ENCODE assay signal across 8 cellular contexts in genomic region chr10:74585231-74586087, GRCh38.
DNase-seq lines count a peak whose midpoint lies in the region; ATAC-seq and TF ChIP-seq lines count a peak whose summit lies in the region.

No MANE protein-coding gene starts in this region.

- no CpG with 5 or more reads among the region's 8 CpGs for WGBS in neuronal stem cell (ENCODE audit: extremely low coverage in 2 of 2, insufficient read length in 2 of 2, insufficient replicate concordance in 1 of 2), 2 donors
- 22% methylated on average over 8 of the region's 8 CpGs for WGBS in urinary bladder

- no peaks in the 10 kb centered on the region for H3K79me1 ChIP-seq in neuronal stem cell (ENCODE audit: low read depth, low read length)

- no peak overlapping the region for H3K23ac ChIP-seq in neuronal stem cell (ENCODE audit: low read depth, low read length, poor library complexity)

- H2BK5ac ChIP-seq in neuronal stem cell (ENCODE audit: low read length) = no peak overlapping the region

- H3K4me1 ChIP-seq in neuronal stem cell (ENCODE audit: control insufficient read depth in 2 of 2, insufficient read depth in 1 of 2, low read depth in 1 of 2, low read length in 2 of 2) (peaks cover 3 to 33% of the 10 kb centered on the region in 2 donors), urinary bladder (ENCODE audit: insufficient read depth) (no peaks in the 10 kb centered on the region)

- peaks cover 28 to 39% (median 31%) of the 10 kb centered on the region in 3 donors for H3K4me1 Mint-ChIP-seq in IgD-negative memory B cell

- peaks cover 1% of the 10 kb centered on the region for H3K36me3 Mint-ChIP-seq in IgD-negative memory B cell

- no peak overlapping the region for H3K18ac ChIP-seq in neuronal stem cell (ENCODE audit: low read length)

- peak overlapping the region in 1 of 2 donors; percentile 6 for H3K4me3 ChIP-seq in neuronal stem cell (ENCODE audit: low read length in 2 of 2)
- H3K4me3 ChIP-seq in urinary bladder (ENCODE audit: low read depth, low read length) = no peak overlapping the region

- no peaks in the 10 kb centered on the region for H3K27me3 ChIP-seq in neuronal stem cell (ENCODE audit: control insufficient read depth in 3 of 3, insufficient read depth in 3 of 3, low read depth in 1 of 3, low read length in 3 of 3)

- peak; percentile 61 for ATAC-seq in GM21423 (IDR thresholded peaks at IDR 0.05; ENCODE audit: unreplicated experiment)

- H3K27ac Mint-ChIP-seq in IgD-negative memory B cell = peak overlapping the region; percentile 55 to 91 (median 67)

- H3K4ac ChIP-seq in neuronal stem cell (ENCODE audit: low read length) = no peak overlapping the region

- H4K8ac ChIP-seq in neuronal stem cell (ENCODE audit: low read depth, low read length) = no peak overlapping the region

- H3K27ac ChIP-seq in VCaP = peak overlapping the region; percentile 93
- H3K27ac ChIP-seq in neuronal stem cell (replicated peaks; ENCODE audit: low read length) = peak overlapping the region; percentile 24
- H3K27ac ChIP-seq in urinary bladder (ENCODE audit: low read depth) = peak overlapping the region; percentile 45

- DNase-seq in DMS53 treated with DMSO at 0.1 percent for 48 hours (lab: John Stamatoyannopoulos, UW; ENCODE audit: unreplicated experiment) (peak; percentile 61), dermis microvascular lymphatic vessel endothelial cell (ENCODE audit: low read depth in 2 of 2) (peak; percentile 30 to 60), neuronal stem cell (ENCODE audit: low spot score) (no peak), NCI-H2029 (lab: John Stamatoyannopoulos, UW) (no peak)

- no peak overlapping the region for H3K9ac ChIP-seq in neuronal stem cell (ENCODE audit: low read depth, low read length, poor library complexity)

- H3K9me3 ChIP-seq in neuronal stem cell (replicated peaks in 1 of 2; ENCODE audit: control insufficient read depth in 2 of 2, insufficient read depth in 1 of 2, low read depth in 1 of 2, low read length in 2 of 2) = peaks cover 0 to 12% of the 10 kb centered on the region in 2 donors

- H3K9me3 Mint-ChIP-seq in IgD-negative memory B cell = peaks cover 0 to 3% (median 0%) of the 10 kb centered on the region in 3 donors

- H2AK5ac ChIP-seq in neuronal stem cell (ENCODE audit: low read depth, low read length) = no peak overlapping the region

- no peak overlapping the region for H2BK12ac ChIP-seq in neuronal stem cell (ENCODE audit: low read length)

- no peak for TF ChIP-seq CTCF in VCaP (conservative IDR thresholded peaks at IDR 0.05)

- H2BK15ac ChIP-seq in neuronal stem cell (ENCODE audit: low read length) = no peak overlapping the region

- H3K36me3 ChIP-seq in neuronal stem cell (replicated peaks in 1 of 2; ENCODE audit: control insufficient read depth in 2 of 2, insufficient read depth in 2 of 2, low read length in 2 of 2) (no peaks in the 10 kb centered on the region), urinary bladder (ENCODE audit: insufficient read depth) (no peaks in the 10 kb centered on the region)

- H3K4me3 Mint-ChIP-seq in IgD-negative memory B cell = peak overlapping the region; percentile 28 to 87 (median 76)

- no peak overlapping the region for H4K91ac ChIP-seq in neuronal stem cell (ENCODE audit: low read depth, low read length, poor library complexity)

- H2BK120ac ChIP-seq in neuronal stem cell (ENCODE audit: low read depth, low read length) = no peak overlapping the region

- H2AFZ ChIP-seq in neuronal stem cell (ENCODE audit: low read length) = peak overlapping the region; percentile 7

- no peak overlapping the region for H3K14ac ChIP-seq in neuronal stem cell (ENCODE audit: low read length)

- H3K4me2 ChIP-seq in neuronal stem cell (ENCODE audit: insufficient read depth, low read length, poor library complexity, severe bottlenecking) = no peak overlapping the region

- H3K27me3 Mint-ChIP-seq in IgD-negative memory B cell = no peaks in the 10 kb centered on the region

Comparison
In these comparisons a context has a peak if more than half of its experiments do, and no peak if none do; other contexts are left out.
1. DNase-seq: peak in DMS53 treated with DMSO at 0.1 percent for 48 hours (single experiment) and dermis microvascular lymphatic vessel endothelial cell (2 of 2); none in neuronal stem cell (single experiment) and NCI-H2029 (single experiment).
2. H3K27ac ChIP-seq: peak in every context shown above with its lines; median percentile 93 in VCaP; 45 in urinary bladder; 24 in neuronal stem cell.